ENCODE assay signal across 6 cellular contexts in the genomic region with DNA sequence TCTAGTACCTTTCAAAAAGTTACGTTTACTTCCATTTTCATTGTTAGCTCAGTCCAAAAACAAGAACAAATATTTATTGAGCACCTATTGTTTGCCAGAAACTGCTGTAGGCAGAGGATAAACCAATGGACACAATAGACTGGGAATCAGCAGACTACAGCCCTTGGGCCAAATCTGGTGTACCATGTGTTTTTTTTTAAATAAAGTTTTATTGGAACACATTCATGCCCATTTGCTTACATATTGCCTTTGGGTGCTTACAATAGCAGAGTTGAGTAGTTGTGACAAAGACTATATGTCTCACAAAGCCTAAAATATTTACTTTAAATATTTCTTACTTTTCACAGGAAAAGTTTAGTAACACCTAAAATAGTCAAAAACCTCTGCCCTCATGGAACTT.
"Had no signal": no experiment of that assay in that cellular context is flagged by ENCODE, and none has a peak within 500 bp of the region (broad histone marks: within the 10 kb centered on the region; RNA-seq: fewer than 3 reads in every experiment).

No MANE protein-coding gene starts in this region.

- DNase-seq: GDM1, GF-D8 had no signal

- FAIRE-seq: G401.6, GM12891, GM12892, GM18507 had no signal
